ENCODE assay signal across 7 cellular contexts in genomic region chr10:3190817-3191216, GRCh38.
"Had no signal": no experiment of that assay in that cellular context is flagged by ENCODE, and none has a peak within 500 bp of the region (broad histone marks: within the 10 kb centered on the region; RNA-seq: fewer than 3 reads in every experiment).

No MANE protein-coding gene starts in this region.

- H3K27ac Mint-ChIP-seq: GM23338, IgD-negative memory B cell had no signal

- H2AFZ ChIP-seq: GM23338 had no signal

- H3K36me3 Mint-ChIP-seq: IgD-negative memory B cell had no signal

- H3K4me3 Mint-ChIP-seq: GM23338, IgD-negative memory B cell had no signal

- H3K27ac ChIP-seq: HL-60 had no signal

- H3K9me3 ChIP-seq: HAP-1 had no signal

- H3K36me3 ChIP-seq: HAP-1 had no signal

- H3K4me3 ChIP-seq: GM23338, HAP-1 had no signal

- ATAC-seq: GM23338, HCT116 had no signal

- H3K4me2 ChIP-seq: GM23338 had no signal

- DNase-seq: H7, KG1 had no signal
